ENCODE assay signal across 15 cellular contexts in the genomic region with DNA sequence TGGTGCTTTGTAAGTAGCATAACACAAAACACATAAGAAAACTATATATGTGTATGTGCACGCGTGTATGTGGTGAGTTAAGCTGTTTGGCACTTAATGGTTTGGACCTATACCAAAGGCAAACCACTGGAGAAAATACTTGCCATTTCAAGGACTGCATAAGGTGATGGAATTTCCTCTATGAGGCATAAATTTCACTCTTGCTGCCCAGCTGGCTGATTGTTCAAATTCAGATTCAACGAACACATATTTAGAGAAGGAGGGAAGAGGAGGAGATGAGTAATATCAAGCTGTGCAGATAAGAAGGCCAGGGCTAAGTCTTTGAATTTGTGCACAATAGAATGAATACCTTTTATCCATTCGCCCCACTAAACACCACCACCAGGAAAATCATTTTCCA.
A peak's percentile ranks its signal among the peaks of the same experiment; 100 is the strongest.
DNase-seq lines count a peak whose midpoint lies in the region; ATAC-seq, FAIRE-seq and TF ChIP-seq lines count a peak whose summit lies in the region.
"Had no signal": no experiment of that assay in that cellular context is flagged by ENCODE, and none has a peak within 500 bp of the region (broad histone marks: within the 10 kb centered on the region; RNA-seq: fewer than 3 reads in every experiment).

No MANE protein-coding gene starts in this region.

- H3K27me3 ChIP-seq in MG63 (no peaks in the 10 kb centered on the region), pancreas (no peaks in the 10 kb centered on the region)

- ATAC-seq in pancreas (no peak), HG02885 (IDR thresholded peaks at IDR 0.05; ENCODE audit: poor library complexity, unreplicated experiment) (no peak)
- ATAC-seq: activated naive CD4-positive, alpha-beta T cell treated with anti-CD3 and anti-CD28 coated beads, Interleukin-2, amount 50 U/mL, for 72 hours; K562; left ventricle myocardium superior had no signal

- intact Hi-C loops in pancreas (cut with DNase I): no loop called here

- H3K4me3 ChIP-seq in MG63 (no peak overlapping the region), pancreas (no peak overlapping the region)
- H3K4me3 ChIP-seq: K562, skin epidermis had no signal

- no peaks in the 10 kb centered on the region for H3K36me3 ChIP-seq in MG63
- H3K36me3 ChIP-seq in pancreas: no peaks in the 10 kb centered on the region

- 82 to 88% methylated on average over 4 of the region's 4 CpGs for WGBS in pancreas, 2 donors

- no peak overlapping the region for H3K27ac ChIP-seq in pancreas
- H3K27ac ChIP-seq: skin epidermis had no signal

- no peaks in the 10 kb centered on the region for H3K4me1 ChIP-seq in pancreas

- TF ChIP-seq CTCF in pancreas (IDR thresholded peaks at IDR 0.05): no peak

- DNase-seq in Caki2 (ENCODE audit: low read depth): peak; percentile 72
- peak; percentile 94 for DNase-seq in MG63
- DNase-seq in dedifferentiated amniotic fluid mesenchymal stem cell (ENCODE audit: extremely low spot score): peak; percentile 24
- peak; percentile 56 for DNase-seq in myocyte (ENCODE audit: low read depth)
- no peak for DNase-seq in pancreas
- no peak for DNase-seq in NOMO-1 treated with DMSO at 0.1 percent for 48 hours (lab: John Stamatoyannopoulos, UW; ENCODE audit: unreplicated experiment)
- no peak for DNase-seq in DMS53 treated with DMSO at 0.1 percent for 48 hours (lab: John Stamatoyannopoulos, UW; ENCODE audit: unreplicated experiment)
- DNase-seq: activated B cell treated with CpG ODN at 0.5 μM for 24 hours, left ventricle myocardium superior, NCI-H2029, nephron progenitor cell had no signal

- FAIRE-seq in pancreas (lab: Jason Lieb, UNC): no peak
- FAIRE-seq: K562 had no signal

- in situ Hi-C loops in Caki2 (cut with HindIII; ENCODE audit: low pct_unique_long_range_greater_than_20kb, low sequenced_read_pairs): no loop called here

- H3K9me3 ChIP-seq in MG63 (peaks cover 9% of the 10 kb centered on the region), pancreas (no peaks in the 10 kb centered on the region)

Comparison
In these comparisons a context has a peak if more than half of its experiments do, and no peak if none do; other contexts are left out.
1. DNase-seq: peak in Caki2 (single experiment), MG63 (single experiment), dedifferentiated amniotic fluid mesenchymal stem cell (single experiment) and myocyte (single experiment); none in pancreas (0 of 6), NOMO-1 treated with DMSO at 0.1 percent for 48 hours (single experiment) and DMS53 treated with DMSO at 0.1 percent for 48 hours (single experiment).